In genomic region chr1:1304331-1305299, GRCh38 we compare ENCODE assay signal across 8 cellular contexts. TPM values are rescaled to one million over a fixed set of nuclear protein-coding genes. Genes with fewer than 3 reads are reported as not detected.
DNase-seq lines count a peak whose midpoint lies in the region; ATAC-seq and TF ChIP-seq lines count a peak whose summit lies in the region.

No MANE protein-coding gene starts in this region.

- H3K4me1 ChIP-seq in neuronal stem cell (ENCODE audit: control insufficient read depth in 2 of 2, insufficient read depth in 1 of 2, low read depth in 1 of 2, low read length in 2 of 2): peaks cover 34 to 37% of the 10 kb centered on the region in 2 donors

- H2BK5ac ChIP-seq in neuronal stem cell (ENCODE audit: low read length): peak overlapping the region; percentile 87

- H3K9me3 Mint-ChIP-seq in activated CD8-positive, alpha-beta T cell treated with anti-CD3 and anti-CD28 coated beads, Interleukin-2, amount 10 ng/mL, durations not matched to agents 7 days and 5 days (ENCODE audit: insufficient read depth): no peaks in the 10 kb centered on the region

- H3K4me3 ChIP-seq in NB4 (ENCODE audit: low read depth, low read length): peak overlapping the region; percentile 32
- H3K4me3 ChIP-seq in neuronal stem cell (ENCODE audit: low read length in 2 of 2): peak overlapping the region; percentile 19 to 35

- peak overlapping the region; percentile 100 for H2AK5ac ChIP-seq in neuronal stem cell (ENCODE audit: low read depth, low read length)

- H4K8ac ChIP-seq in neuronal stem cell (ENCODE audit: low read depth, low read length): no peak overlapping the region

- H3K18ac ChIP-seq in neuronal stem cell (ENCODE audit: low read length): peak overlapping the region; percentile 93

- H3K23ac ChIP-seq in neuronal stem cell (ENCODE audit: low read depth, low read length, poor library complexity): peak overlapping the region; percentile 93

- H3K36me3 ChIP-seq in neuronal stem cell (replicated peaks in 1 of 2; ENCODE audit: control insufficient read depth in 2 of 2, insufficient read depth in 2 of 2, low read length in 2 of 2): peaks cover 1 to 5% of the 10 kb centered on the region in 2 donors

- H2AFZ ChIP-seq in neuronal stem cell (ENCODE audit: low read length): peak overlapping the region; percentile 79

- no peak for ATAC-seq in activated CD8-positive, alpha-beta T cell treated with anti-CD3 and anti-CD28 coated beads, Interleukin-2, amount 10 ng/mL, durations not matched to agents 7 days and 5 days
- ATAC-seq in GM21576 (IDR thresholded peaks at IDR 0.05; ENCODE audit: unreplicated experiment) (no peak), GM18511 (IDR thresholded peaks at IDR 0.05; ENCODE audit: unreplicated experiment) (no peak)

- H3K36me3 Mint-ChIP-seq in activated CD8-positive, alpha-beta T cell treated with anti-CD3 and anti-CD28 coated beads, Interleukin-2, amount 10 ng/mL, durations not matched to agents 7 days and 5 days (ENCODE audit: low read depth): no peaks in the 10 kb centered on the region

- peak overlapping the region; percentile 38 for H2BK15ac ChIP-seq in neuronal stem cell (ENCODE audit: low read length)

- peak; percentile 86 for DNase-seq in D341Med (ENCODE audit: low spot score)
- DNase-seq in NB4 (ENCODE audit: low read depth): peak; percentile 37
- no peak for DNase-seq in activated CD8-positive, alpha-beta T cell treated with anti-CD3 and anti-CD28 coated beads, Interleukin-2, amount 10 ng/mL, durations not matched to agents 7 days and 5 days
- DNase-seq in globus pallidus (ENCODE audit: low spot score): peak; percentile 96
- no peak for DNase-seq in neuronal stem cell (ENCODE audit: low spot score)
- DNase-seq in NOMO-1 treated with DMSO at 0.1 percent for 48 hours (lab: John Stamatoyannopoulos, UW; ENCODE audit: unreplicated experiment): no peak

- H3K9me3 ChIP-seq in neuronal stem cell (replicated peaks in 1 of 2; ENCODE audit: control insufficient read depth in 2 of 2, insufficient read depth in 1 of 2, low read depth in 1 of 2, low read length in 2 of 2): no peaks in the 10 kb centered on the region

- peak overlapping the region; percentile 94 for H3K14ac ChIP-seq in neuronal stem cell (ENCODE audit: low read length)

- CTCF ChIA-PET in activated CD8-positive, alpha-beta T cell treated with anti-CD3 and anti-CD28 coated beads, Interleukin-2, amount 10 ng/mL, durations not matched to agents 7 days and 5 days (lab: Charles Lee): interaction anchor here (1.0 to 1.6 kb wide), 7 partner anchors 31 to 303 kb away, joined by 3 to 16 read pairs (median 7); partner anchors contain the start of genes AURKAIP1 and UBE2J2

- peak overlapping the region; percentile 95 for H3K27ac Mint-ChIP-seq in activated CD8-positive, alpha-beta T cell treated with anti-CD3 and anti-CD28 coated beads, Interleukin-2, amount 10 ng/mL, durations not matched to agents 7 days and 5 days

- POLR2A ChIA-PET in activated CD8-positive, alpha-beta T cell treated with anti-CD3 and anti-CD28 coated beads, Interleukin-2, amount 10 ng/mL, durations not matched to agents 7 days and 5 days (lab: Charles Lee): interaction anchor here (0.6 to 1.1 kb wide), 4 partner anchors 19 to 337 kb away, joined by 3 read pairs; partner anchors contain the start of gene UBE2J2

- peaks cover 20% of the 10 kb centered on the region for H3K79me1 ChIP-seq in neuronal stem cell (ENCODE audit: low read depth, low read length)

- TF ChIP-seq POLR2A in NB4 (IDR thresholded peaks at IDR 0.05; ENCODE audit: extremely low read depth, insufficient read length): no peak

- peak overlapping the region; percentile 87 for H2BK120ac ChIP-seq in neuronal stem cell (ENCODE audit: low read depth, low read length)

- peak overlapping the region; percentile 86 for H3K9ac ChIP-seq in neuronal stem cell (ENCODE audit: low read depth, low read length, poor library complexity)

- no peak for TF ChIP-seq CTCF in NB4 (IDR thresholded peaks at IDR 0.05; ENCODE audit: low read depth, low read length)

- no peak overlapping the region for H3K4ac ChIP-seq in neuronal stem cell (ENCODE audit: low read length)

- WGBS in neuronal stem cell (ENCODE audit: extremely low coverage in 2 of 2, insufficient read length in 2 of 2, insufficient replicate concordance in 1 of 2), 2 donors: no CpG with 5 or more reads among the region's 29 CpGs

- peak overlapping the region; percentile 46 for H3K27ac ChIP-seq in neuronal stem cell (replicated peaks; ENCODE audit: low read length)

- H2BK12ac ChIP-seq in neuronal stem cell (ENCODE audit: low read length): peak overlapping the region; percentile 90

- peak overlapping the region; percentile 84 for H3K4me3 Mint-ChIP-seq in activated CD8-positive, alpha-beta T cell treated with anti-CD3 and anti-CD28 coated beads, Interleukin-2, amount 10 ng/mL, durations not matched to agents 7 days and 5 days

- peaks cover 20% of the 10 kb centered on the region for H3K4me1 Mint-ChIP-seq in activated CD8-positive, alpha-beta T cell treated with anti-CD3 and anti-CD28 coated beads, Interleukin-2, amount 10 ng/mL, durations not matched to agents 7 days and 5 days (ENCODE audit: low read depth)

- peak overlapping the region; percentile 79 for H4K91ac ChIP-seq in neuronal stem cell (ENCODE audit: low read depth, low read length, poor library complexity)

- no peaks in the 10 kb centered on the region for H3K27me3 Mint-ChIP-seq in activated CD8-positive, alpha-beta T cell treated with anti-CD3 and anti-CD28 coated beads, Interleukin-2, amount 10 ng/mL, durations not matched to agents 7 days and 5 days (ENCODE audit: low read depth)

- peak overlapping the region; percentile 55 for H3K4me2 ChIP-seq in neuronal stem cell (ENCODE audit: insufficient read depth, low read length, poor library complexity, severe bottlenecking)

- peaks cover 0 to 2% (median 0%) of the 10 kb centered on the region in 3 experiments for H3K27me3 ChIP-seq in neuronal stem cell (ENCODE audit: control insufficient read depth in 3 of 3, insufficient read depth in 3 of 3, low read depth in 1 of 3, low read length in 3 of 3)

RNA-seq across cellular contexts. Expression of gene ACAP3, which starts 3.1 kb away (rescaled TPM):
- total RNA-seq in activated CD8-positive, alpha-beta T cell treated with anti-CD3 and anti-CD28 coated beads, Interleukin-2, amount 10 ng/mL, durations not matched to agents 7 days and 5 days: 10 to 100 TPM; 65.2 to 87.3 TPM
- polyA plus RNA-seq in neuronal stem cell (2013, experiment 1 of 2): 19.8 TPM
- 18.5 TPM for polyA plus RNA-seq in neuronal stem cell (2013, experiment 2 of 2)

RNA-seq across cellular contexts. Expression of gene PUSL1, which starts 3.8 kb away (rescaled TPM):
- total RNA-seq in activated CD8-positive, alpha-beta T cell treated with anti-CD3 and anti-CD28 coated beads, Interleukin-2, amount 10 ng/mL, durations not matched to agents 7 days and 5 days: 10 to 100 TPM; 24.0 to 26.2 TPM
- 15.2 TPM for polyA plus RNA-seq in neuronal stem cell (2013, experiment 1 of 2)
- polyA plus RNA-seq in neuronal stem cell (2013, experiment 2 of 2): 15.0 TPM

RNA-seq across cellular contexts. Expression of gene INTS11, which starts 19.8 kb away (rescaled TPM):
- 100 to 1,000 TPM; 120 to 134 TPM for total RNA-seq in activated CD8-positive, alpha-beta T cell treated with anti-CD3 and anti-CD28 coated beads, Interleukin-2, amount 10 ng/mL, durations not matched to agents 7 days and 5 days
- 73.8 TPM for polyA plus RNA-seq in neuronal stem cell (2013, experiment 1 of 2)
- 72.0 TPM for polyA plus RNA-seq in neuronal stem cell (2013, experiment 2 of 2)

RNA-seq across cellular contexts. Expression of gene CPTP, which starts 20.0 kb away (rescaled TPM):
- total RNA-seq in activated CD8-positive, alpha-beta T cell treated with anti-CD3 and anti-CD28 coated beads, Interleukin-2, amount 10 ng/mL, durations not matched to agents 7 days and 5 days: 10 to 100 TPM; 18.5 to 21.4 TPM
- 9.4 TPM for polyA plus RNA-seq in neuronal stem cell (2013, experiment 1 of 2)
- polyA plus RNA-seq in neuronal stem cell (2013, experiment 2 of 2): 9.2 TPM

RNA-seq across cellular contexts. Expression of gene SCNN1D, which starts 24.4 kb away (rescaled TPM):
- total RNA-seq in activated CD8-positive, alpha-beta T cell treated with anti-CD3 and anti-CD28 coated beads, Interleukin-2, amount 10 ng/mL, durations not matched to agents 7 days and 5 days: 1 to 10 TPM; 3.4 to 3.6 TPM
- 3.7 TPM for polyA plus RNA-seq in neuronal stem cell (2013, experiment 1 of 2)
- 3.8 TPM for polyA plus RNA-seq in neuronal stem cell (2013, experiment 2 of 2)

Comparison
In these comparisons a context has a peak if more than half of its experiments do, and no peak if none do; other contexts are left out.
1. DNase-seq: peak in D341Med (single experiment), NB4 (single experiment) and globus pallidus (single experiment); none in activated CD8-positive, alpha-beta T cell treated with anti-CD3 and anti-CD28 coated beads, Interleukin-2, amount 10 ng/mL, durations not matched to agents 7 days and 5 days (single experiment), neuronal stem cell (single experiment) and NOMO-1 treated with DMSO at 0.1 percent for 48 hours (single experiment).